Comparison of ENCODE assay signal across 1 cellular context in the genomic region with DNA sequence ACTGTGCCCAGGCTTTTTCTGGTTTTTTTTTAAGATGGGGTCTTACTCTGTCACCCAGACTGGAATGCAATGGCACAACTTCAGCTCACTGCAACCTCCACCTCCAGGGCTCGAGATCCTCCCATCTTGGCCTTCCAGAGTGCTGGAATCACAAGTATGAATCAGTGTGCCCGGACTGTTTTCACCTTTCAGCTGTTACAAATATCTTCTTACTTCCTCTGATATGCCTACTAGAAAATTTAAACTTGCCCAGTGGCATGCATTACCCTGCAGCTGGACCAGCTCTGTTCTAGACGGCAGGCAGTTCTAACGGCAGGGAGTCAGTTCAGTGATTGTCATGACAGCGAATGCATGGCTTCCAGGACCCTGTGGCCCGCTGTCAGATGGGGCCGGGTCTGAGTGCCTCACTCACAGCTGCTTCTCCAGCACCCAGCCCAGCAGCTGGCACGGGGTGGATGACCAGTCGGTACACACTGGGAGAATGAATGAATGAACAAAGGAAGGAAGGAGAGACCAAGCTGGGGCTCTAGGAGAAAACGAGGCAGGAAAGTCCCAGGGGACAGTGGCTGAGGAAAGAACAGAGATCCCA.
TF ChIP-seq lines count a peak whose summit lies in the region.

No MANE protein-coding gene starts in this region.

TF ChIP-seq in GM23338, 12 proteins besides CTCF, POLR2A, EP300 and RAD21 (continued from another document):
- TF ChIP-seq, protein P1, sequence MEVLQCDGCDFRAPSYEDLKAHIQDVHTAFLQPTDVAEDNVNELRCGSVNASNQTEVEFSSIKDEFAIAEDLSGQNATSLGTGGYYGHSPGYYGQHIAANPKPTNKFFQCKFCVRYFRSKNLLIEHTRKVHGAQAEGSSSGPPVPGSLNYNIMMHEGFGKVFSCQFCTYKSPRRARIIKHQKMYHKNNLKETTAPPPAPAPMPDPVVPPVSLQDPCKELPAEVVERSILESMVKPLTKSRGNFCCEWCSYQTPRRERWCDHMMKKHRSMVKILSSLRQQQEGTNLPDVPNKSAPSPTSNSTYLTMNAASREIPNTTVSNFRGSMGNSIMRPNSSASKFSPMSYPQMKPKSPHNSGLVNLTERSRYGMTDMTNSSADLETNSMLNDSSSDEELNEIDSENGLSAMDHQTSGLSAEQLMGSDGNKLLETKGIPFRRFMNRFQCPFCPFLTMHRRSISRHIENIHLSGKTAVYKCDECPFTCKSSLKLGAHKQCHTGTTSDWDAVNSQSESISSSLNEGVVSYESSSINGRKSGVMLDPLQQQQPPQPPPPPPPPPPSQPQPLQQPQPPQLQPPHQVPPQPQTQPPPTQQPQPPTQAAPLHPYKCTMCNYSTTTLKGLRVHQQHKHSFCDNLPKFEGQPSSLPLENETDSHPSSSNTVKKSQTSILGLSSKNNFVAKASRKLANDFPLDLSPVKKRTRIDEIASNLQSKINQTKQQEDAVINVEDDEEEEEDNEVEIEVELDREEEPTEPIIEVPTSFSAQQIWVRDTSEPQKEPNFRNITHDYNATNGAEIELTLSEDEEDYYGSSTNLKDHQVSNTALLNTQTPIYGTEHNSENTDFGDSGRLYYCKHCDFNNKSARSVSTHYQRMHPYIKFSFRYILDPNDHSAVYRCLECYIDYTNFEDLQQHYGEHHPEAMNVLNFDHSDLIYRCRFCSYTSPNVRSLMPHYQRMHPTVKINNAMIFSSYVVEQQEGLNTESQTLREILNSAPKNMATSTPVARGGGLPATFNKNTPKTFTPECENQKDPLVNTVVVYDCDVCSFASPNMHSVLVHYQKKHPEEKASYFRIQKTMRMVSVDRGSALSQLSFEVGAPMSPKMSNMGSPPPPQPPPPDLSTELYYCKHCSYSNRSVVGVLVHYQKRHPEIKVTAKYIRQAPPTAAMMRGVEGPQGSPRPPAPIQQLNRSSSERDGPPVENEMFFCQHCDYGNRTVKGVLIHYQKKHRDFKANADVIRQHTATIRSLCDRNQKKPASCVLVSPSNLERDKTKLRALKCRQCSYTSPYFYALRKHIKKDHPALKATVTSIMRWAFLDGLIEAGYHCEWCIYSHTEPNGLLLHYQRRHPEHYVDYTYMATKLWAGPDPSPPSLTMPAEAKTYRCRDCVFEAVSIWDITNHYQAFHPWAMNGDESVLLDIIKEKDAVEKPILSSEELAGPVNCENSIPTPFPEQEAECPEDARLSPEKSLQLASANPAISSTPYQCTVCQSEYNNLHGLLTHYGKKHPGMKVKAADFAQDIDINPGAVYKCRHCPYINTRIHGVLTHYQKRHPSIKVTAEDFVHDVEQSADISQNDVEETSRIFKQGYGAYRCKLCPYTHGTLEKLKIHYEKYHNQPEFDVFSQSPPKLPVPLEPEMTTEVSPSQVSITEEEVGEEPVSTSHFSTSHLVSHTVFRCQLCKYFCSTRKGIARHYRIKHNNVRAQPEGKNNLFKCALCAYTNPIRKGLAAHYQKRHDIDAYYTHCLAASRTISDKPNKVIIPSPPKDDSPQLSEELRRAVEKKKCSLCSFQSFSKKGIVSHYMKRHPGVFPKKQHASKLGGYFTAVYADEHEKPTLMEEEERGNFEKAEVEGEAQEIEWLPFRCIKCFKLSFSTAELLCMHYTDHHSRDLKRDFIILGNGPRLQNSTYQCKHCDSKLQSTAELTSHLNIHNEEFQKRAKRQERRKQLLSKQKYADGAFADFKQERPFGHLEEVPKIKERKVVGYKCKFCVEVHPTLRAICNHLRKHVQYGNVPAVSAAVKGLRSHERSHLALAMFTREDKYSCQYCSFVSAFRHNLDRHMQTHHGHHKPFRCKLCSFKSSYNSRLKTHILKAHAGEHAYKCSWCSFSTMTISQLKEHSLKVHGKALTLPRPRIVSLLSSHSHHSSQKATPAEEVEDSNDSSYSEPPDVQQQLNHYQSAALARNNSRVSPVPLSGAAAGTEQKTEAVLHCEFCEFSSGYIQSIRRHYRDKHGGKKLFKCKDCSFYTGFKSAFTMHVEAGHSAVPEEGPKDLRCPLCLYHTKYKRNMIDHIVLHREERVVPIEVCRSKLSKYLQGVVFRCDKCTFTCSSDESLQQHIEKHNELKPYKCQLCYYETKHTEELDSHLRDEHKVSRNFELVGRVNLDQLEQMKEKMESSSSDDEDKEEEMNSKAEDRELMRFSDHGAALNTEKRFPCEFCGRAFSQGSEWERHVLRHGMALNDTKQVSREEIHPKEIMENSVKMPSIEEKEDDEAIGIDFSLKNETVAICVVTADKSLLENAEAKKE (CRISPR knock-in tag; IDR thresholded peaks at IDR 0.05): no peak
- TF ChIP-seq STAT1 (IDR thresholded peaks at IDR 0.05; ENCODE audit: unreplicated experiment) (no peak), EZH2phosphoT487 (IDR thresholded peaks at IDR 0.05; ENCODE audit: unreplicated experiment) (no peak), EZH2 (IDR thresholded peaks at IDR 0.05; ENCODE audit: low read depth, unreplicated experiment) (no peak), ZNF114 (CRISPR knock-in tag; IDR thresholded peaks at IDR 0.05) (no peak)
